ENCODE assay signal across 32 cellular contexts in genomic region chr17:14690704-14691103, GRCh38.
"Had no signal": no experiment of that assay in that cellular context is flagged by ENCODE, and none has a peak within 500 bp of the region (broad histone marks: within the 10 kb centered on the region; RNA-seq: fewer than 3 reads in every experiment).

No MANE protein-coding gene starts in this region.

- H3K27ac Mint-ChIP-seq: activated CD4-positive, alpha-beta memory T cell treated with anti-CD3 and anti-CD28 coated beads, Interleukin-2, amount 10 ng/mL, durations not matched to agents 7 days and 5 days; activated CD4-positive, alpha-beta T cell treated with anti-CD3 and anti-CD28 coated beads, Interleukin-2, amount 10 ng/mL, durations not matched to agents 7 days and 5 days; activated naive CD8-positive, alpha-beta T cell; activated T-cell treated with anti-CD3 and anti-CD28 coated beads, Interleukin-2, amount 50 U/mL, for 24 hours; activated T-cell treated with anti-CD3 and anti-CD28 coated beads, Interleukin-2, amount 50 U/mL, for 72 hours; dendritic cell treated with granulocyte-macrophage colony-stimulating factor and Interleukin-4, amounts not matched to agents 40 ng/mL and 50 ng/mL, for 4 days; endodermal cell; T-helper 17 cell; T-helper 2 cell treated with Interferon-gamma antibody and Interleukin-4, amounts not matched to agents 5 μg/mL and 100 μg/mL, for 36 hours had no signal

- H3K4me1 Mint-ChIP-seq: activated CD4-positive, alpha-beta memory T cell treated with anti-CD3 and anti-CD28 coated beads, Interleukin-2, amount 10 ng/mL, durations not matched to agents 7 days and 5 days; central memory CD8-positive, alpha-beta T cell; T-helper 17 cell had no signal

- H3K4me3 Mint-ChIP-seq: activated CD4-positive, alpha-beta memory T cell treated with anti-CD3 and anti-CD28 coated beads, Interleukin-2, amount 10 ng/mL, durations not matched to agents 7 days and 5 days; activated CD4-positive, alpha-beta T cell treated with anti-CD3 and anti-CD28 coated beads, Interleukin-2, amount 10 ng/mL, durations not matched to agents 7 days and 5 days; activated naive CD8-positive, alpha-beta T cell; activated T-cell treated with anti-CD3 and anti-CD28 coated beads, Interleukin-2, amount 50 U/mL, for 24 hours; activated T-cell treated with anti-CD3 and anti-CD28 coated beads, Interleukin-2, amount 50 U/mL, for 72 hours; central memory CD8-positive, alpha-beta T cell; dendritic cell treated with granulocyte-macrophage colony-stimulating factor and Interleukin-4, amounts not matched to agents 40 ng/mL and 50 ng/mL, for 4 days; endodermal cell; T-helper 17 cell; T-helper 2 cell treated with Interferon-gamma antibody and Interleukin-4, amounts not matched to agents 5 μg/mL and 100 μg/mL, for 36 hours had no signal

- H3K27me3 Mint-ChIP-seq: activated CD4-positive, alpha-beta T cell treated with anti-CD3 and anti-CD28 coated beads, Interleukin-2, amount 10 ng/mL, durations not matched to agents 7 days and 5 days; activated naive CD8-positive, alpha-beta T cell; dendritic cell treated with granulocyte-macrophage colony-stimulating factor and Interleukin-4, amounts not matched to agents 40 ng/mL and 50 ng/mL, for 4 days; T-helper 17 cell had no signal

- H3K9me3 Mint-ChIP-seq: activated CD4-positive, alpha-beta memory T cell treated with anti-CD3 and anti-CD28 coated beads, Interleukin-2, amount 10 ng/mL, durations not matched to agents 7 days and 5 days; central memory CD8-positive, alpha-beta T cell; T-helper 2 cell treated with Interferon-gamma antibody and Interleukin-4, amounts not matched to agents 5 μg/mL and 100 μg/mL, for 36 hours had no signal

- H3K27ac ChIP-seq: brain microvascular endothelial cell, coronary artery, dorsolateral prefrontal cortex, esophagus muscularis mucosa, foreskin keratinocyte had no signal

- H3K27me3 ChIP-seq: brain microvascular endothelial cell, esophagus muscularis mucosa, foreskin keratinocyte had no signal

- ATAC-seq: activated T-cell treated with anti-CD3 and anti-CD28 coated beads, Interleukin-2, amount 50 U/mL, for 72 hours; foreskin keratinocyte; T-helper 17 cell had no signal

- FAIRE-seq: astrocyte, bronchial epithelial cell had no signal

- H3K4me3 ChIP-seq: coronary artery, dorsolateral prefrontal cortex, esophagus muscularis mucosa had no signal

- H3K36me3 ChIP-seq: brain microvascular endothelial cell, esophagus muscularis mucosa had no signal

- H3K4me1 ChIP-seq: esophagus muscularis mucosa had no signal

- DNase-seq: activated CD4-positive, alpha-beta memory T cell treated with anti-CD3 and anti-CD28 coated beads, Interleukin-2, amount 10 ng/mL, durations not matched to agents 7 days and 5 days; activated CD4-positive, alpha-beta T cell treated with anti-CD3 and anti-CD28 coated beads for 1 hour; activated CD4-positive, alpha-beta T cell treated with anti-CD3 and anti-CD28 coated beads for 4 hours; activated CD4-positive, alpha-beta T cell treated with anti-CD3 and anti-CD28 coated beads, Interleukin-2, amount 10 ng/mL, durations not matched to agents 7 days and 5 days; activated CD4-positive, alpha-beta T cell treated with anti-CD3 and anti-CD28 coated beads, Interleukin-2, amount 50 U/mL, for 4 hours; activated CD8-positive, alpha-beta memory T cell treated with anti-CD3 and anti-CD28 coated beads, Interleukin-2, amount 50 U/mL, for 48 hours; activated gamma-delta T cell; activated naive CD4-positive, alpha-beta T cell; activated naive CD4-positive, alpha-beta T cell treated with anti-CD3 and anti-CD28 coated beads, Interleukin-2, amount 50 U/mL, for 16 hours; activated T-cell treated with anti-CD3 and anti-CD28 coated beads for 4 hours; activated T-cell treated with anti-CD3 and anti-CD28 coated beads, Interleukin-2, amount 50 U/mL, for 24 hours; activated T-cell treated with anti-CD3 and anti-CD28 coated beads, Interleukin-2, amount 50 U/mL, for 72 hours; amniotic stem cell; anterior cingulate cortex; brain microvascular endothelial cell; dorsolateral prefrontal cortex; effector memory CD4-positive, alpha-beta T cell; endodermal cell; erythroblast; foreskin keratinocyte; head of caudate nucleus; T-helper 1 cell; T-helper 17 cell; T1000 had no signal
